In the genomic region with DNA sequence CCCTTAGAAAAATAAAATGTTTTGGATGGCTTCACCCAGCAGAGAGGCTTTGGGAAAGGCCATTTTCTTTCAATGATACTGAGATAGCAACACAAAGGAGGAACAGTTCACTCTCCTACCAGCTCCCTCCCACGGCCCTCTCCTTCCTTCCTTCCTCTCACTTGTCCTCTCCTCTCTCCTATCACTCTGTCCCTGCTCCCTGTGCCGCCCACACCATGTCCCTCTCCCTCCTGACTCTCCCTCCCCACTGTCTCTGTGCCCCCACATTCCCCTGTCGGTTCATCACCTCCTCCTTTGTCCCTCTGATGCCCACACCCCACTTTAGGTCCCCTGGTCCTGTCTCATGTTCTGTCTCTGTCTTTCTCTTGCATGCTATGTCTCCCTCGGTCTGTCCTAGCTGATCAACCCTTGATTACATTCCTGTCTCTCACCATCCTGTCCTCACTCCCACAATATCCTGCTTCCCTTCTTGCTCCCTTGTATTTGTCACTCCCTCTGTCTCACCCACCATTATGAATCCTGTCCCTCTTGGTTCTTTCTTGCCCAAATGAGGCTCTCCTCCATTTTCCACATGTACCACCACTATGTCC, we compare ENCODE assay signal across 18 cellular contexts. TPM values are rescaled to one million over a fixed set of nuclear protein-coding genes. Genes with fewer than 3 reads are reported as not detected.
DNase-seq lines count a peak whose midpoint lies in the region; ATAC-seq, FAIRE-seq and TF ChIP-seq lines count a peak whose summit lies in the region.
"Had no signal": no experiment of that assay in that cellular context is flagged by ENCODE, and none has a peak within 500 bp of the region (broad histone marks: within the 10 kb centered on the region; RNA-seq: fewer than 3 reads in every experiment).

No MANE protein-coding gene starts in this region.

- H2AFZ ChIP-seq in HepG2 (ENCODE audit: low read length): no peak overlapping the region

- TF ChIP-seq POLR2A in HepG2 (IDR thresholded peaks at IDR 0.05; ENCODE audit: insufficient read depth in 1 of 2, low read depth in 2 of 2, low read length in 2 of 2) (no peak), right lobe of liver (IDR thresholded peaks at IDR 0.05) (no peak), testis (IDR thresholded peaks at IDR 0.05) (no peak)

- TF ChIP-seq CTCF in HepG2 (CRISPR knock-in tag; IDR thresholded peaks at IDR 0.05) (no peak), right lobe of liver (IDR thresholded peaks at IDR 0.05) (no peak), WERI-Rb-1 (IDR thresholded peaks at IDR 0.05; ENCODE audit: low read depth, low read length) (no peak), endothelial cell (IDR thresholded peaks at IDR 0.05; ENCODE audit: unreplicated experiment) (no peak), testis (IDR thresholded peaks at IDR 0.05) (no peak), lower lobe of right lung (IDR thresholded peaks at IDR 0.05) (no peak)

- peak overlapping the region; percentile 88 for H3K27ac Mint-ChIP-seq in endothelial cell (ENCODE audit: unreplicated experiment)
- H3K27ac Mint-ChIP-seq: mesothelial cell of epicardium had no signal

- no peak for TF ChIP-seq RAD21 in HepG2 (CRISPR knock-in tag; IDR thresholded peaks at IDR 0.05)

- peak overlapping the region; percentile 13 for H3K4me3 Mint-ChIP-seq in endothelial cell (ENCODE audit: unreplicated experiment)
- H3K4me3 Mint-ChIP-seq: mesothelial cell of epicardium had no signal

- 96% methylated on average over 4 of the region's 4 CpGs for WGBS in HepG2 (ENCODE audit: low lambda C conversion rate)
- 60% methylated on average over 3 of the region's 4 CpGs for WGBS in right lobe of liver (ENCODE audit: insufficient coverage, low coverage, low lambda C conversion rate, missing lambda C conversion rate)
- 61 to 66% methylated on average over 4 of the region's 4 CpGs for WGBS in testis, 2 donors

- H3K36me3 Mint-ChIP-seq in endothelial cell (ENCODE audit: low read depth, unreplicated experiment): peaks cover 51% of the 10 kb centered on the region

- no peaks in the 10 kb centered on the region for H3K79me2 ChIP-seq in HepG2 (ENCODE audit: insufficient read depth, low read length)

- POLR2A ChIA-PET in HepG2 (lab: Yijun Ruan, JAX): interaction anchor here (4.8 kb wide), 1 partner anchor 12 kb away, joined by 29 read pairs; no protein-coding TSS in a partner anchor

- H3K27ac ChIP-seq in HepG2 (ENCODE audit: extremely low read length, insufficient read depth, low read length) (no peak overlapping the region), right lobe of liver (no peak overlapping the region), WERI-Rb-1 (peak overlapping the region; percentile 68; the same call in 1 of the 2 replicates), testis (no peak overlapping the region), lower lobe of right lung (no peak overlapping the region)
- H3K27ac ChIP-seq: cardiac muscle cell, sigmoid colon had no signal

- DNase-seq in HepG2 (ENCODE audit: low spot score) (no peak), right lobe of liver (no peak), WERI-Rb-1 (no peak), endothelial cell (ENCODE audit: low spot score) (no peak), testis (peak; percentile 71), lower lobe of right lung (no peak)
- DNase-seq: activated CD4-positive, CD25-positive, alpha-beta regulatory T cell treated with anti-CD3 and anti-CD28 coated beads, Interleukin-2, amount 50 U/mL, for 72 hours; activated T-cell treated with anti-CD3 and anti-CD28 coated beads for 4 hours; Caco-2; effector CD8-positive, alpha-beta T cell; NCI-H446; sigmoid colon; stimulated activated CD4-positive, alpha-beta T cell treated with anti-CD3 and anti-CD28 coated beads, Interleukin-2, amount 100 ng/mL, for 24 hours; substantia nigra had no signal

- TF ChIP-seq EP300 in HepG2 (IDR thresholded peaks at IDR 0.05; ENCODE audit: low read depth in 2 of 2, low read length in 2 of 2) (no peak), HepG2 (CRISPR knock-in tag; IDR thresholded peaks at IDR 0.05; ENCODE audit: borderline replicate concordance) (no peak)

- peaks cover 4% of the 10 kb centered on the region for H3K27me3 Mint-ChIP-seq in endothelial cell (ENCODE audit: unreplicated experiment)

- H3K9ac ChIP-seq in HepG2 (ENCODE audit: insufficient read depth, low read depth, low read length): no peak overlapping the region

- no peak overlapping the region for H3K4me3 ChIP-seq in HepG2 (replicated peaks in 1 of 3; ENCODE audit: insufficient read depth in 1 of 3, low read depth in 2 of 3, low read length in 3 of 3)
- no peak overlapping the region for H3K4me3 ChIP-seq in right lobe of liver
- H3K4me3 ChIP-seq in WERI-Rb-1 (ENCODE audit: low read depth, low read length): no peak overlapping the region
- H3K4me3 ChIP-seq in testis: no peak overlapping the region
- H3K4me3 ChIP-seq in lower lobe of right lung: no peak overlapping the region
- H3K4me3 ChIP-seq: cardiac muscle cell, sigmoid colon had no signal

- H3K4me1 Mint-ChIP-seq in endothelial cell (ENCODE audit: unreplicated experiment): peaks cover 19% of the 10 kb centered on the region
- H3K4me1 Mint-ChIP-seq: mesothelial cell of epicardium had no signal

- ATAC-seq in HepG2: no peak
- ATAC-seq in right lobe of liver: no peak
- no peak for ATAC-seq in HG03045 (IDR thresholded peaks at IDR 0.05; ENCODE audit: unreplicated experiment)
- no peak for ATAC-seq in lower lobe of right lung
- ATAC-seq in HG03135 (IDR thresholded peaks at IDR 0.05; ENCODE audit: unreplicated experiment): no peak

- in situ Hi-C loops in HepG2 (cut with HindIII; ENCODE audit: extremely low pct_ligation_motif_present, low pct_unique_long_range_greater_than_20kb): no loop called here

- intact Hi-C loops in HepG2 (cut with micrococcal nuclease; ENCODE audit: unreplicated experiment) (no loop called here), right lobe of liver (cut with DNase I) (no loop called here), testis (cut with DNase I; ENCODE audit: low total_unique reads) (no loop called here), lower lobe of right lung (cut with DNase I) (no loop called here)

- H3K36me3 ChIP-seq in HepG2 (replicated peaks in 1 of 2; ENCODE audit: control insufficient read depth in 1 of 2, insufficient read depth in 2 of 2, low read length in 2 of 2): peaks cover 47 to 82% of the 10 kb centered on the region in 2 experiments
- H3K36me3 ChIP-seq in right lobe of liver: peaks cover 4 to 77% (median 30%) of the 10 kb centered on the region in 4 donors
- H3K36me3 ChIP-seq in WERI-Rb-1: peaks cover 74% of the 10 kb centered on the region
- no peaks in the 10 kb centered on the region for H3K36me3 ChIP-seq in testis (ENCODE audit: low read depth, missing control alignments)
- H3K36me3 ChIP-seq in lower lobe of right lung: peaks cover 98% of the 10 kb centered on the region

- H3K4me2 ChIP-seq in HepG2 (ENCODE audit: low read depth, low read length): no peak overlapping the region

- CTCF ChIA-PET in HepG2 (lab: Yijun Ruan, JAX; ENCODE audit: low intra/inter-chr PET ratio, low total read pairs): no interaction called here

- no peaks in the 10 kb centered on the region for H4K20me1 ChIP-seq in HepG2 (ENCODE audit: insufficient read depth, low read length)

- H3K27me3 ChIP-seq in HepG2 (ENCODE audit: control insufficient read depth in 1 of 2, insufficient read depth in 2 of 2, low read length in 2 of 2) (no peaks in the 10 kb centered on the region), right lobe of liver (no peaks in the 10 kb centered on the region), WERI-Rb-1 (ENCODE audit: insufficient read depth, low read depth, severe bottlenecking) (no peaks in the 10 kb centered on the region), testis (no peaks in the 10 kb centered on the region), lower lobe of right lung (ENCODE audit: low read depth) (no peaks in the 10 kb centered on the region)
- H3K27me3 ChIP-seq: cardiac muscle cell, sigmoid colon had no signal

- H3K9me3 Mint-ChIP-seq in endothelial cell (ENCODE audit: unreplicated experiment): no peaks in the 10 kb centered on the region
- H3K9me3 Mint-ChIP-seq: mesothelial cell of epicardium had no signal

- H3K4me1 ChIP-seq in HepG2 (ENCODE audit: insufficient read depth, low read length) (peaks cover 23% of the 10 kb centered on the region), right lobe of liver (no peaks in the 10 kb centered on the region), testis (peaks cover 15% of the 10 kb centered on the region), lower lobe of right lung (no peaks in the 10 kb centered on the region)
- H3K4me1 ChIP-seq: sigmoid colon had no signal

- no peak for FAIRE-seq in HepG2 (lab: Jason Lieb, UNC)

- BruUV-seq in HepG2 (replicated peaks; lab: Mats Ljungman, UMichigan): no TSS peak

- H3K9me3 ChIP-seq in HepG2 (ENCODE audit: low read length): no peaks in the 10 kb centered on the region
- H3K9me3 ChIP-seq in right lobe of liver: no peaks in the 10 kb centered on the region
- no peaks in the 10 kb centered on the region for H3K9me3 ChIP-seq in WERI-Rb-1 (ENCODE audit: severe bottlenecking)
- no peaks in the 10 kb centered on the region for H3K9me3 ChIP-seq in testis
- H3K9me3 ChIP-seq in lower lobe of right lung: no peaks in the 10 kb centered on the region
- H3K9me3 ChIP-seq: Caco-2, sigmoid colon had no signal

RNA-seq across cellular contexts. Expression of a gene that starts 30.1 kb away (rescaled TPM):
- total RNA-seq in HepG2 (2016; rRNA removed; fragmentation: Illumina TruSeq; extraction: Trizol) (35.7 and 42.8 TPM in 2 replicates), right lobe of liver (10 to 100 TPM; 14.9 to 22.9 (median 17.4) TPM), endothelial cell (ENCODE audit: unreplicated experiment) (35.6 TPM), testis (100 to 1,000 TPM; 120 to 128 TPM), lower lobe of right lung (61.9 TPM)
- total RNA-seq in HepG2 (2016; cell fraction: cytosol; rRNA removed; fragmentation: Illumina TruSeq; extraction: Trizol; ENCODE audit: low read depth): 13.2 and 13.6 TPM in 2 replicates
- 37.9 and 41.5 TPM in 2 replicates for total RNA-seq in HepG2 (2016; cell fraction: insoluble cytoplasmic fraction; rRNA removed; fragmentation: Illumina TruSeq; extraction: Trizol)
- 26.7 and 30.9 TPM in 2 replicates for total RNA-seq in HepG2 (2016; cell fraction: membrane; rRNA removed; fragmentation: Illumina TruSeq; extraction: Trizol)
- total RNA-seq in HepG2 (2016; cell fraction: nucleus; rRNA removed; fragmentation: Illumina TruSeq; extraction: Trizol): 40.9 and 42.4 TPM in 2 replicates
- polyA plus RNA-seq in HepG2 (2011; rRNA removed) (30.6 and 41.5 TPM in 2 replicates), testis (ENCODE audit: insufficient read depth, low read depth, low replicate concordance) (78.8 TPM)
- polyA plus RNA-seq in HepG2 (2011; cell fraction: cytosol; rRNA removed): 30.0 and 34.9 TPM in 2 replicates
- polyA plus RNA-seq in HepG2 (2011; cell fraction: nucleus; rRNA removed): 50.8 and 59.8 TPM in 2 replicates
- polyA plus RNA-seq in HepG2 (2012): 29.1 and 29.9 TPM in 2 replicates
- 3.6 and 4.5 TPM in 2 replicates for polyA plus RNA-seq in HepG2 (2016; cell fraction: cytosol; fragmentation: Illumina TruSeq; extraction: Trizol; ENCODE audit: low read depth)
- polyA plus RNA-seq in HepG2 (2016; cell fraction: insoluble cytoplasmic fraction; fragmentation: Illumina TruSeq; extraction: Trizol; ENCODE audit: low read depth): 42.7 and 43.4 TPM in 2 replicates
- 9.8 and 11.9 TPM in 2 replicates for polyA plus RNA-seq in HepG2 (2016; cell fraction: membrane; fragmentation: Illumina TruSeq; extraction: Trizol; ENCODE audit: low read depth)
- polyA plus RNA-seq in HepG2 (2016; cell fraction: nucleus; fragmentation: Illumina TruSeq; extraction: Trizol; ENCODE audit: insufficient read depth, low read depth): 92.2 and 100 TPM in 2 replicates
- 68.1 and 91.6 TPM in 2 replicates for polyA minus RNA-seq in HepG2 (2011; rRNA and poly(A)+ RNA removed; ENCODE audit: low replicate concordance)
- 23.7 and 37.7 TPM in 2 replicates for polyA minus RNA-seq in HepG2 (2011; cell fraction: cytosol; rRNA and poly(A)+ RNA removed)
- 38.2 and 50.8 TPM in 2 replicates for polyA minus RNA-seq in HepG2 (2011; cell fraction: nucleus; rRNA and poly(A)+ RNA removed)
